9 cellular contexts compared by ENCODE assay signal in genomic region chr19:30228726-30229523, GRCh38.
DNase-seq lines count a peak whose midpoint lies in the region; TF ChIP-seq lines count a peak whose summit lies in the region.
"Had no signal": no experiment of that assay in that cellular context is flagged by ENCODE, and none has a peak within 500 bp of the region (broad histone marks: within the 10 kb centered on the region; RNA-seq: fewer than 3 reads in every experiment).

No MANE protein-coding gene starts in this region.

- no peak for DNase-seq in activated naive CD4-positive, alpha-beta T cell treated with Interleukin-2 at 50 U/mL for 16 hours
- DNase-seq in chondrocyte (ENCODE audit: low spot score) (no peak), mesenteric fat pad (ENCODE audit: low spot score) (peak; percentile 28), transverse colon (no peak), NCI-H524 (lab: John Stamatoyannopoulos, UW) (no peak)
- DNase-seq in stimulated activated CD4-positive, alpha-beta T cell treated with anti-CD3 and anti-CD28 coated beads, Interleukin-4, amount 100 ng/mL, for 4 hours: no peak
- DNase-seq in stimulated activated naive CD4-positive, alpha-beta T cell treated with Interleukin-2 at 50 U/mL for 16 hours (lab: John Stamatoyannopoulos, UW): no peak
- DNase-seq: NCI-H1048 had no signal

- H3K27ac Mint-ChIP-seq in activated naive CD4-positive, alpha-beta T cell treated with anti-CD3 and anti-CD28 coated beads, Interleukin-2, amount 50 U/mL, for 24 hours: no peak overlapping the region
- H3K27ac Mint-ChIP-seq in chondrocyte (ENCODE audit: unreplicated experiment): no peak overlapping the region

- peaks cover 15 to 33% (median 20%) of the 10 kb centered on the region in 4 donors for H3K4me1 ChIP-seq in transverse colon

- no peaks in the 10 kb centered on the region for H3K36me3 Mint-ChIP-seq in activated naive CD4-positive, alpha-beta T cell treated with anti-CD3 and anti-CD28 coated beads, Interleukin-2, amount 50 U/mL, for 24 hours
- H3K36me3 Mint-ChIP-seq in chondrocyte (ENCODE audit: low read depth): peaks cover 3% of the 10 kb centered on the region

- in situ Hi-C loops in transverse colon (cut with MboI; ENCODE audit: low pct_ligation_motif_present in 1 of 4, low pct_unique_long_range_greater_than_20kb in 1 of 4, low sequenced_read_pairs in 3 of 4): no loop called here

- peak overlapping the region in 3 of 4 donors; percentile 44 to 67 (median 46) for H3K4me3 ChIP-seq in transverse colon

- WGBS in transverse colon (ENCODE audit: low coverage in 1 of 2), 2 donors: 4 to 19% methylated on average over 6 to 54 of the region's 54 CpGs

- H3K9me3 ChIP-seq in transverse colon: no peaks in the 10 kb centered on the region

- H3K36me3 ChIP-seq in transverse colon: no peaks in the 10 kb centered on the region

- intact Hi-C loops in transverse colon (cut with DNase I; ENCODE audit: low total_unique reads): no loop called here

- H3K27ac ChIP-seq in transverse colon: peak overlapping the region; percentile 48 to 68 (median 64)

- no peak for TF ChIP-seq EP300 in transverse colon (IDR thresholded peaks at IDR 0.05; ENCODE audit: low read depth)

- peaks cover 48% of the 10 kb centered on the region for H3K27me3 Mint-ChIP-seq in activated naive CD4-positive, alpha-beta T cell treated with anti-CD3 and anti-CD28 coated beads, Interleukin-2, amount 50 U/mL, for 24 hours
- H3K27me3 Mint-ChIP-seq in chondrocyte (ENCODE audit: low read depth): peaks cover 60% of the 10 kb centered on the region

- H3K27me3 ChIP-seq in transverse colon: peaks cover 82% of the 10 kb centered on the region

- TF ChIP-seq CTCF in chondrocyte (IDR thresholded peaks at IDR 0.05) (no peak), transverse colon (IDR thresholded peaks at IDR 0.05) (no peak)

- H3K4me1 Mint-ChIP-seq in activated naive CD4-positive, alpha-beta T cell treated with anti-CD3 and anti-CD28 coated beads, Interleukin-2, amount 50 U/mL, for 24 hours: peaks cover 29% of the 10 kb centered on the region
- H3K4me1 Mint-ChIP-seq in chondrocyte (ENCODE audit: low read depth): peaks cover 32% of the 10 kb centered on the region

- H3K4me3 Mint-ChIP-seq in activated naive CD4-positive, alpha-beta T cell treated with anti-CD3 and anti-CD28 coated beads, Interleukin-2, amount 50 U/mL, for 24 hours: peak overlapping the region; percentile 66
- peak overlapping the region; percentile 60 for H3K4me3 Mint-ChIP-seq in chondrocyte (ENCODE audit: unreplicated experiment)

- no peaks in the 10 kb centered on the region for H3K9me3 Mint-ChIP-seq in activated naive CD4-positive, alpha-beta T cell treated with anti-CD3 and anti-CD28 coated beads, Interleukin-2, amount 50 U/mL, for 24 hours
- H3K9me3 Mint-ChIP-seq in chondrocyte (ENCODE audit: low read depth): no peaks in the 10 kb centered on the region

- no peak for TF ChIP-seq POLR2A in transverse colon (IDR thresholded peaks at IDR 0.05)
